24 cellular contexts compared by ENCODE assay signal in the genomic region with DNA sequence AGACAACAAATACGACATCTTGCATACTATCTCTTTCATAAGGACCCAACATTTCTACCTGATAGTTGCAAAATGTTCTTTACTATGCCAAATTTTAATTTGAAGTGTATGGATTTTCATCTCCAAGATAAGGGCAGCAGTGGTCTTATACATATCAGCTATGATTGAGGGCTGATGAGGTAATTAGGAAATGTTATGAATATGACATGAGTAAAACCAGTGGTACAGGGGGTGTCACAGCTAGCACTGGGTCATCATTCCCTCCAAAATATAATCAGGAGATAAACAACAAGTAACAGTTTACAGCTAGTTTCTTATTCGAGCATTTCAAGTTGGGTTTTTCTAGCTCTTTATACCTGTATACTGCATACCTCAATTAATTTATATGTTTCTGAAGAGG. TPM values are rescaled to one million over a fixed set of nuclear protein-coding genes. Genes with fewer than 3 reads are reported as not detected.
DNase-seq lines count a peak whose midpoint lies in the region; ATAC-seq and TF ChIP-seq lines count a peak whose summit lies in the region.
"Had no signal": no experiment of that assay in that cellular context is flagged by ENCODE, and none has a peak within 500 bp of the region (broad histone marks: within the 10 kb centered on the region; RNA-seq: fewer than 3 reads in every experiment).

No MANE protein-coding gene starts in this region.

- H3K36me3 Mint-ChIP-seq in CD4-positive, alpha-beta T cell (ENCODE audit: low read depth), result no peaks in the 10 kb centered on the region
- H3K36me3 Mint-ChIP-seq in activated B cell treated with CpG ODN at 0.5 μM for 24 hours (ENCODE audit: low read depth) (peaks cover 28% of the 10 kb centered on the region), mesothelial cell of epicardium (peaks cover 12% of the 10 kb centered on the region), progenitor cell of endocrine pancreas (ENCODE audit: insufficient read depth) (peaks cover 1% of the 10 kb centered on the region)
- no peaks in the 10 kb centered on the region for H3K36me3 Mint-ChIP-seq in activated CD4-positive, alpha-beta T cell treated with anti-CD3 and anti-CD28 coated beads, Interleukin-2, amount 10 ng/mL, durations not matched to agents 24 days and 14 days (ENCODE audit: low read depth)

- H3K27me3 Mint-ChIP-seq in CD4-positive, alpha-beta T cell, result no peaks in the 10 kb centered on the region
- H3K27me3 Mint-ChIP-seq in activated B cell treated with CpG ODN at 0.5 μM for 24 hours, result no peaks in the 10 kb centered on the region
- H3K27me3 Mint-ChIP-seq in mesothelial cell of epicardium (ENCODE audit: low read depth), result no peaks in the 10 kb centered on the region
- no peaks in the 10 kb centered on the region for H3K27me3 Mint-ChIP-seq in activated CD4-positive, alpha-beta T cell treated with anti-CD3 and anti-CD28 coated beads, Interleukin-2, amount 10 ng/mL, durations not matched to agents 24 days and 14 days
- H3K27me3 Mint-ChIP-seq in progenitor cell of endocrine pancreas, result no peaks in the 10 kb centered on the region

- intact Hi-C loops in CD4-positive, alpha-beta T cell (cut with DNase I, micrococcal nuclease), result no loop called here
- intact Hi-C loops in activated B cell treated with CpG ODN at 0.5 μM for 24 hours (cut with micrococcal nuclease), result loop anchor here (2.0 kb wide), 2 partner anchors 15 to 17 kb away; no protein-coding TSS in a partner anchor
- intact Hi-C loops in activated CD4-positive, alpha-beta T cell treated with anti-CD3 and anti-CD28 coated beads, Interleukin-2, amount 10 ng/mL, durations not matched to agents 24 days and 14 days (cut with micrococcal nuclease), result no loop called here

- H3K9me3 ChIP-seq in CD4-positive, alpha-beta T cell (ENCODE audit: control insufficient read depth, low read length), result no peaks in the 10 kb centered on the region
- H3K9me3 ChIP-seq: SK-N-SH had no signal

- peak overlapping the region; percentile 7 for H3K27ac Mint-ChIP-seq in CD4-positive, alpha-beta T cell
- H3K27ac Mint-ChIP-seq in activated B cell treated with CpG ODN at 0.5 μM for 24 hours (peak overlapping the region; percentile 15), mesothelial cell of epicardium (peak overlapping the region; percentile 0), progenitor cell of endocrine pancreas (no peak overlapping the region)
- H3K27ac Mint-ChIP-seq in activated CD4-positive, alpha-beta T cell treated with anti-CD3 and anti-CD28 coated beads, Interleukin-2, amount 10 ng/mL, durations not matched to agents 24 days and 14 days, result no peak overlapping the region

- peak; percentile 37 to 41 for ATAC-seq in activated CD4-positive, CD25-positive, alpha-beta regulatory T cell treated with anti-CD3 and anti-CD28 coated beads, Interleukin-2, amount 50 U/mL, for 24 hours
- ATAC-seq in CD4-positive, alpha-beta T cell (ENCODE audit: poor library complexity), result no peak
- no peak for ATAC-seq in activated B cell treated with CpG ODN at 0.5 μM for 24 hours (ENCODE audit: low read depth)

- H3K9me3 Mint-ChIP-seq in CD4-positive, alpha-beta T cell, result no peaks in the 10 kb centered on the region
- no peaks in the 10 kb centered on the region for H3K9me3 Mint-ChIP-seq in activated B cell treated with CpG ODN at 0.5 μM for 24 hours
- no peaks in the 10 kb centered on the region for H3K9me3 Mint-ChIP-seq in mesothelial cell of epicardium
- no peaks in the 10 kb centered on the region for H3K9me3 Mint-ChIP-seq in activated CD4-positive, alpha-beta T cell treated with anti-CD3 and anti-CD28 coated beads, Interleukin-2, amount 10 ng/mL, durations not matched to agents 24 days and 14 days
- H3K9me3 Mint-ChIP-seq in progenitor cell of endocrine pancreas (ENCODE audit: low read depth), result no peaks in the 10 kb centered on the region

- peak overlapping the region; percentile 3 for H3K4me3 Mint-ChIP-seq in CD4-positive, alpha-beta T cell
- H3K4me3 Mint-ChIP-seq in activated B cell treated with CpG ODN at 0.5 μM for 24 hours, result no peak overlapping the region
- no peak overlapping the region for H3K4me3 Mint-ChIP-seq in mesothelial cell of epicardium
- no peak overlapping the region for H3K4me3 Mint-ChIP-seq in activated CD4-positive, alpha-beta T cell treated with anti-CD3 and anti-CD28 coated beads, Interleukin-2, amount 10 ng/mL, durations not matched to agents 24 days and 14 days
- H3K4me3 Mint-ChIP-seq in progenitor cell of endocrine pancreas (ENCODE audit: low read depth), result no peak overlapping the region

- H3K27me3 ChIP-seq in CD4-positive, alpha-beta T cell (ENCODE audit: control insufficient read depth, insufficient read depth, low read length), result no peaks in the 10 kb centered on the region

- CTCF ChIA-PET in CD4-positive, alpha-beta T cell (lab: Charles Lee), result no interaction called here
- CTCF ChIA-PET in activated B cell treated with CpG ODN at 0.5 μM for 24 hours (lab: Charles Lee), result no interaction called here

- TF ChIP-seq CTCF in CD4-positive, alpha-beta T cell (IDR thresholded peaks at IDR 0.05), result no peak
- TF ChIP-seq CTCF in activated B cell treated with CpG ODN at 0.5 μM for 24 hours (IDR thresholded peaks at IDR 0.05) (no peak), mesothelial cell of epicardium (IDR thresholded peaks at IDR 0.05; ENCODE audit: unreplicated experiment) (no peak), progenitor cell of endocrine pancreas (IDR thresholded peaks at IDR 0.05; ENCODE audit: unreplicated experiment) (no peak)

- no peak for DNase-seq in activated CD4-positive, CD25-positive, alpha-beta regulatory T cell treated with anti-CD3 and anti-CD28 coated beads, Interleukin-2, amount 50 U/mL, for 72 hours
- no peak for DNase-seq in CD4-positive, alpha-beta T cell
- DNase-seq in activated B cell treated with CpG ODN at 0.5 μM for 24 hours, result no peak
- no peak for DNase-seq in mesothelial cell of epicardium (ENCODE audit: low spot score in 2 of 2, unreplicated experiment in 2 of 2)
- no peak for DNase-seq in NK-92 (lab: John Stamatoyannopoulos, UW; ENCODE audit: unreplicated experiment)
- DNase-seq in activated CD4-positive, alpha-beta T cell treated with anti-CD3 and anti-CD28 coated beads, Interleukin-2, amount 10 ng/mL, durations not matched to agents 24 days and 14 days, result no peak
- no peak for DNase-seq in progenitor cell of endocrine pancreas (ENCODE audit: low spot score, unreplicated experiment)
- DNase-seq: ACHN; C1 segment of cervical spinal cord; DMS53; EL; GF-D8; H7; KBM-7; NCI-H1092 treated with DMSO at 0.1 percent for 48 hours; NCI-H1436 treated with DMSO at 0.1 percent for 48 hours; NCI-H1930; NCI-H748 treated with DMSO at 0.1 percent for 48 hours; NK-92 treated with Interleukin-12 subunit alpha and Interleukin-12 subunit beta, amount 100 ng/mL, for 24 hours; SHP77 treated with DMSO at 0.1 percent for 48 hours; SK-N-SH had no signal

- H3K4me1 Mint-ChIP-seq in CD4-positive, alpha-beta T cell (ENCODE audit: low read depth), result peaks cover 99% of the 10 kb centered on the region
- H3K4me1 Mint-ChIP-seq in activated B cell treated with CpG ODN at 0.5 μM for 24 hours (peaks cover 93% of the 10 kb centered on the region), mesothelial cell of epicardium (peaks cover 49% of the 10 kb centered on the region), progenitor cell of endocrine pancreas (ENCODE audit: low read depth) (peaks cover 17% of the 10 kb centered on the region)
- H3K4me1 Mint-ChIP-seq in activated CD4-positive, alpha-beta T cell treated with anti-CD3 and anti-CD28 coated beads, Interleukin-2, amount 10 ng/mL, durations not matched to agents 24 days and 14 days, result peaks cover 17% of the 10 kb centered on the region

- POLR2A ChIA-PET in CD4-positive, alpha-beta T cell (lab: Charles Lee), result no interaction called here
- POLR2A ChIA-PET in activated B cell treated with CpG ODN at 0.5 μM for 24 hours (lab: Charles Lee), result no interaction called here

- no peak overlapping the region for H3K27ac ChIP-seq in CD4-positive, alpha-beta T cell (ENCODE audit: low read depth, low read length)
- H3K27ac ChIP-seq: 22Rv1, RWPE1 had no signal

RNA-seq across cellular contexts. Expression of gene ATP2B1, which starts 35.0 kb away (rescaled TPM):
- total RNA-seq in CD4-positive, alpha-beta T cell, result 100 to 1,000 TPM in 1 of 2 experiments, 10 to 100 TPM in 1; 98.2 to 100 TPM
- 110 and 136 TPM in 2 replicates for total RNA-seq in activated B cell treated with CpG ODN at 0.5 μM for 24 hours
- 124 to 140 TPM (median 131 TPM) in 3 replicates for total RNA-seq in mesothelial cell of epicardium
- total RNA-seq in activated CD4-positive, alpha-beta T cell treated with anti-CD3 and anti-CD28 coated beads, Interleukin-2, amount 10 ng/mL, durations not matched to agents 24 days and 14 days, result 19.7 and 22.1 TPM in 2 replicates
- 105 and 110 TPM in 2 replicates for total RNA-seq in progenitor cell of endocrine pancreas

Comparison
In these comparisons a context has a peak if more than half of its experiments do, and no peak if none do; other contexts are left out.
1. ATAC-seq: peak in activated CD4-positive, CD25-positive, alpha-beta regulatory T cell treated with anti-CD3 and anti-CD28 coated beads, Interleukin-2, amount 50 U/mL, for 24 hours (2 of 2); none in CD4-positive, alpha-beta T cell (single experiment) and activated B cell treated with CpG ODN at 0.5 μM for 24 hours (single experiment).
2. H3K27ac Mint-ChIP-seq: peak in CD4-positive, alpha-beta T cell (single experiment), activated B cell treated with CpG ODN at 0.5 μM for 24 hours (single experiment) and mesothelial cell of epicardium (single experiment); none in activated CD4-positive, alpha-beta T cell treated with anti-CD3 and anti-CD28 coated beads, Interleukin-2, amount 10 ng/mL, durations not matched to agents 24 days and 14 days (single experiment) and progenitor cell of endocrine pancreas (single experiment).